ENCODE assay signal across 8 cellular contexts in genomic region chr13:46211521-46212351, GRCh38. TPM values are rescaled to one million over a fixed set of nuclear protein-coding genes. Genes with fewer than 3 reads are reported as not detected.
DNase-seq lines count a peak whose midpoint lies in the region; ATAC-seq, FAIRE-seq and TF ChIP-seq lines count a peak whose summit lies in the region.

TSS of gene LRRC63 (plus strand) at chr13:46211928. CDS start at chr13:46213035, 1,107 bp downstream.

- H3K4me1 ChIP-seq in mammary epithelial cell (ENCODE audit: insufficient read depth, low read length), result peaks cover 12% of the 10 kb centered on the region

- in situ Hi-C loops in mammary epithelial cell (cut with MboI; ENCODE audit: low sequenced_read_pairs in 2 of 2), result no loop called here

- peak; percentile 97 for ATAC-seq in HG02571 (IDR thresholded peaks at IDR 0.05; ENCODE audit: unreplicated experiment)

- H3K36me3 ChIP-seq in WERI-Rb-1 (no peaks in the 10 kb centered on the region), mammary epithelial cell (ENCODE audit: insufficient read depth, low read length) (no peaks in the 10 kb centered on the region)

- H3K4me3 ChIP-seq in WERI-Rb-1 (ENCODE audit: low read depth, low read length) (peak within 1 kb of the TSS; percentile 49), mammary epithelial cell (replicated peaks in 1 of 3; ENCODE audit: insufficient read depth in 1 of 3, low read depth in 2 of 3, low read length in 3 of 3) (peak within 1 kb of the TSS; percentile 36 to 51 (median 46))

- no TSS peak for BruUV-seq in mammary epithelial cell (replicated peaks; lab: Mats Ljungman, UMichigan)

- H3K9me3 ChIP-seq in WERI-Rb-1 (ENCODE audit: severe bottlenecking) (peaks cover 5% of the 10 kb centered on the region), mammary epithelial cell (replicated peaks; ENCODE audit: insufficient read depth, low read length) (no peaks in the 10 kb centered on the region)

- H3K27ac ChIP-seq in WERI-Rb-1 (peak within 1 kb of the TSS; percentile 27), mammary epithelial cell (ENCODE audit: insufficient read depth, low read depth, low read length) (no peak within 1 kb of the TSS)

- 7% methylated on average over 31 of the region's 53 CpGs for WGBS in mammary epithelial cell (ENCODE audit: low coverage, missing lambda C conversion rate)

- H3K27me3 ChIP-seq in WERI-Rb-1 (ENCODE audit: insufficient read depth, low read depth, severe bottlenecking) (no peaks in the 10 kb centered on the region), mammary epithelial cell (ENCODE audit: insufficient read depth, low read length) (no peaks in the 10 kb centered on the region)

- FAIRE-seq in GM12892 (lab: Jason Lieb, UNC), result peak; percentile 90

- no peaks in the 10 kb centered on the region for H3K79me2 ChIP-seq in mammary epithelial cell (ENCODE audit: insufficient read depth, low read length)

- intact Hi-C loops in mammary epithelial cell (cut with micrococcal nuclease), result loop anchor here (2.0 kb wide), 1 partner anchor 29 kb away; the partner anchor contains the start of gene LCP1

- dilution Hi-C loops in mammary epithelial cell (cut with HindIII; ENCODE audit: low sequenced_read_pairs), result no loop called here

- peak within 1 kb of the TSS; percentile 89 for H2AFZ ChIP-seq in mammary epithelial cell (ENCODE audit: low read depth, low read length)

- TF ChIP-seq CTCF in WERI-Rb-1 (IDR thresholded peaks at IDR 0.05; ENCODE audit: low read depth, low read length) (no peak), mammary epithelial cell (conservative IDR thresholded peaks at IDR 0.05 in 1 of 2, IDR thresholded peaks at IDR 0.05 in 1 of 2; ENCODE audit: extremely low read depth in 1 of 2, insufficient read depth in 1 of 2, low read depth in 1 of 2, low read length in 2 of 2) (no peak)

- DNase-seq in GM12892 (ENCODE audit: insufficient read length), result peak; percentile 48
- DNase-seq in NCI-H1092 (lab: John Stamatoyannopoulos, UW), result peak; percentile 13
- peak; percentile 91 for DNase-seq in WERI-Rb-1
- peak; percentile 35 for DNase-seq in mammary epithelial cell
- DNase-seq in iris pigment epithelial cell (ENCODE audit: low read depth), result peak; percentile 14
- peak; percentile 61 to 77 (median 73) for DNase-seq in stimulated activated CD4-positive, alpha-beta T cell treated with anti-CD3 and anti-CD28 coated beads, Interleukin-12 subunit alpha, Interleukin-12 subunit beta, amount 100 ng/mL, for 48 hours (ENCODE audit: low read depth in 2 of 3, low spot score in 1 of 3)
- no peak for DNase-seq in NCI-H2171 (lab: John Stamatoyannopoulos, UW)

- TF ChIP-seq POLR2A in GM12892 (IDR thresholded peaks at IDR 0.05; ENCODE audit: low read depth, low read length), result no peak

- H4K20me1 ChIP-seq in mammary epithelial cell (ENCODE audit: insufficient read depth, low read length), result no peaks in the 10 kb centered on the region

- CTCF ChIA-PET in mammary epithelial cell (lab: Charles Lee; ENCODE audit: low non-redundant PET), result no interaction called here

- no peak within 1 kb of the TSS for H3K9ac ChIP-seq in mammary epithelial cell (ENCODE audit: insufficient read depth, low read length)

- peak within 1 kb of the TSS; percentile 93 for H3K4me2 ChIP-seq in mammary epithelial cell (ENCODE audit: insufficient read depth, low read depth, low read length)

RNA-seq across cellular contexts. Expression of gene LRRC63, which starts in this region (rescaled TPM):
- 0.68 TPM for polyA plus RNA-seq in GM12892 (2012; ENCODE audit: missing spikeins)
- total RNA-seq in mammary epithelial cell, result not detected
- 0.03 TPM for polyA plus RNA-seq in mammary epithelial cell
- not detected for polyA minus RNA-seq in mammary epithelial cell

Comparison
In these comparisons a context has a peak if more than half of its experiments do, and no peak if none do; other contexts are left out.
1. Peak in DNase-seq, H3K4me3 ChIP-seq and H3K4me2 ChIP-seq in mammary epithelial cell; RNA of the gene not detected or under 1 TPM.